ENCODE assay signal across 25 cellular contexts in the genomic region with DNA sequence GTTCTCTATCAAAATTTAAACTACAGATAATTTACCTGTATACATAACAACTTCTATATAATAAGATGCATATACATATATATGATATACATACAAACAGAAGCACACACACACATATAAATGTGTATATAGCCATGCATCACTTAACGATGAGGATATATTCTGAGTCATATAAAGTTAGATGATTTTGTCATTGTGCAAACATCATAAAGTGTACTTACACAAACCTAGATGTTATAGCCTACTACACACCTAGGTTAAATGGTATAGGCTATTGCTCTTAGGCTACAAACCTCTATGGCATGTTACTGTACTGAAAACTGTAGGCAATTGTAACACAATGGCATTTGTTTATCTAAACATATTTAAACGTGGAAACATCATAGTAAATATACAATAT.
"Had no signal": no experiment of that assay in that cellular context is flagged by ENCODE, and none has a peak within 500 bp of the region (broad histone marks: within the 10 kb centered on the region; RNA-seq: fewer than 3 reads in every experiment).

No MANE protein-coding gene starts in this region.

- FAIRE-seq: urothelium cell line had no signal

- ATAC-seq: psoas muscle; right cardiac atrium; right lobe of liver; stimulated activated effector memory CD8-positive, alpha-beta T cell treated with anti-CD3 and anti-CD28 coated beads, Interleukin-12 subunit alpha, Interleukin-12 subunit beta, amount 100 ng/mL, for 72 hours; stimulated activated naive B cell treated with anti-CD40 and anti-IgM and Interleukin-4, amounts not matched to agents 10 μg/mL and 1 μg/mL and 100 μg/mL, for 72 hours had no signal

- H3K9me3 ChIP-seq: ovary, psoas muscle, right lobe of liver, sigmoid colon, thoracic aorta, thyroid gland, tibial nerve, upper lobe of left lung, vagina had no signal

- H3K27me3 ChIP-seq: neural progenitor cell, ovary, right lobe of liver, sigmoid colon, stomach, thyroid gland, tibial nerve, upper lobe of left lung, vagina had no signal

- H3K4me1 ChIP-seq: neural progenitor cell, parathyroid adenoma, psoas muscle, right lobe of liver, sigmoid colon, stomach, thyroid gland, tibial nerve, upper lobe of left lung, vagina had no signal

- H3K27ac ChIP-seq: neural progenitor cell, ovary, parathyroid adenoma, psoas muscle, right lobe of liver, sigmoid colon, stomach, thoracic aorta, thyroid gland, tibial nerve, upper lobe of left lung, vagina had no signal

- H3K4me3 ChIP-seq: neural progenitor cell, ovary, psoas muscle, right lobe of liver, sigmoid colon, stomach, thoracic aorta, thyroid gland, tibial nerve, upper lobe of left lung, vagina had no signal

- DNase-seq: occipital lobe; ovary; posterior cingulate gyrus; psoas muscle; right cardiac atrium; right lobe of liver; sigmoid colon; small intestine; stimulated activated CD4-positive, alpha-beta T cell treated with anti-CD3 and anti-CD28 coated beads, Interleukin-15, amount 100 ng/mL, for 24 hours; stimulated activated CD4-positive, alpha-beta T cell treated with anti-CD3 and anti-CD28 coated beads, Interleukin-2, amount 100 ng/mL, for 24 hours; stimulated activated CD4-positive, alpha-beta T cell treated with anti-CD3 and anti-CD28 coated beads, Interleukin-2, amount 100 ng/mL, for 48 hours; stimulated activated CD4-positive, alpha-beta T cell treated with anti-CD3 and anti-CD28 coated beads, Interleukin-4, amount 100 ng/mL, for 24 hours; stimulated activated naive B cell treated with anti-CD40 and anti-IgM and Interleukin-4, amounts not matched to agents 10 μg/mL and 1 μg/mL and 100 μg/mL, for 72 hours; stimulated activated naive CD4-positive, alpha-beta T cell treated with Interleukin-2 at 50 U/mL for 16 hours; stomach; thyroid gland; trophoblast cell; upper lobe of left lung had no signal

- H3K36me3 ChIP-seq: neural progenitor cell, ovary, right lobe of liver, sigmoid colon, stomach, thoracic aorta, thyroid gland, tibial nerve, upper lobe of left lung, vagina had no signal
